Comparison of ENCODE assay signal across 12 cellular contexts in genomic region chr22:30201970-30202369, GRCh38. TPM values are rescaled to one million over a fixed set of nuclear protein-coding genes. Genes with fewer than 3 reads are reported as not detected.
DNase-seq lines count a peak whose midpoint lies in the region; ATAC-seq and TF ChIP-seq lines count a peak whose summit lies in the region.
"Had no signal": no experiment of that assay in that cellular context is flagged by ENCODE, and none has a peak within 500 bp of the region (broad histone marks: within the 10 kb centered on the region; RNA-seq: fewer than 3 reads in every experiment).

No MANE protein-coding gene starts in this region.

- H3K36me3 ChIP-seq in mammary epithelial cell (ENCODE audit: insufficient read depth, low read length) (no peaks in the 10 kb centered on the region), urinary bladder (ENCODE audit: insufficient read depth) (no peaks in the 10 kb centered on the region)

- H2AFZ ChIP-seq in mammary epithelial cell (ENCODE audit: low read depth, low read length) = no peak overlapping the region

- CTCF ChIA-PET in activated CD4-positive, alpha-beta memory T cell treated with anti-CD3 and anti-CD28 coated beads, Interleukin-2, amount 10 ng/mL, durations not matched to agents 7 days and 5 days (lab: Charles Lee) = no interaction called here
- CTCF ChIA-PET in activated CD4-positive, alpha-beta memory T cell treated with anti-CD3 and anti-CD28 coated beads for 36 hours (lab: Charles Lee) = interaction anchor here (0.6 to 2.0 kb wide), 2 partner anchors 93 to 94 kb away, joined by 3 to 6 read pairs; no protein-coding TSS in a partner anchor
- CTCF ChIA-PET in mammary epithelial cell (lab: Charles Lee; ENCODE audit: low non-redundant PET) = no interaction called here

- DNase-seq in activated CD4-positive, alpha-beta memory T cell treated with anti-CD3 and anti-CD28 coated beads, Interleukin-2, amount 10 ng/mL, durations not matched to agents 7 days and 5 days = no peak
- no peak for DNase-seq in activated CD4-positive, alpha-beta memory T cell treated with anti-CD3 and anti-CD28 coated beads for 36 hours
- peak; percentile 65 for DNase-seq in mammary epithelial cell
- DNase-seq in kidney tubule cell (ENCODE audit: low spot score) = peak; percentile 77
- no peak for DNase-seq in iPS-NIHi7 (ENCODE audit: extremely low spot score)
- DNase-seq in activated naive CD8-positive, alpha-beta T cell treated with anti-CD3 and anti-CD28 coated beads for 36 hours = no peak
- DNase-seq: activated naive CD8-positive, alpha-beta T cell treated with anti-CD3 and anti-CD28 coated beads, Interleukin-2, amount 50 U/mL, for 24 hours; hypothalamus; stimulated activated CD4-positive, alpha-beta T cell treated with anti-CD3 and anti-CD28 coated beads, Interleukin-4, amount 100 ng/mL, for 24 hours had no signal

- in situ Hi-C loops in mammary epithelial cell (cut with MboI; ENCODE audit: low sequenced_read_pairs in 2 of 2) = no loop called here

- H3K4me2 ChIP-seq in mammary epithelial cell (ENCODE audit: insufficient read depth, low read depth, low read length) = no peak overlapping the region

- no peaks in the 10 kb centered on the region for H3K27me3 ChIP-seq in mammary epithelial cell (ENCODE audit: insufficient read depth, low read length)

- H4K20me1 ChIP-seq in mammary epithelial cell (ENCODE audit: insufficient read depth, low read length) = no peaks in the 10 kb centered on the region

- POLR2A ChIA-PET in activated CD4-positive, alpha-beta memory T cell treated with anti-CD3 and anti-CD28 coated beads, Interleukin-2, amount 10 ng/mL, durations not matched to agents 7 days and 5 days (lab: Charles Lee) = interaction anchor here (1.3 to 4.6 kb wide), 2 partner anchors 12 to 19 kb away, joined by 4 to 18 read pairs; no protein-coding TSS in a partner anchor
- POLR2A ChIA-PET in activated CD4-positive, alpha-beta memory T cell treated with anti-CD3 and anti-CD28 coated beads for 36 hours (lab: Charles Lee) = interaction anchor here (1.0 kb wide), 1 partner anchor 42 kb away, joined by 3 read pairs; no protein-coding TSS in a partner anchor

- no TSS peak for BruUV-seq in mammary epithelial cell (replicated peaks; lab: Mats Ljungman, UMichigan)

- TF ChIP-seq CTCF in mammary epithelial cell (conservative IDR thresholded peaks at IDR 0.05 in 1 of 2, IDR thresholded peaks at IDR 0.05 in 1 of 2; ENCODE audit: extremely low read depth in 1 of 2, insufficient read depth in 1 of 2, low read depth in 1 of 2, low read length in 2 of 2) = no peak

- H3K9me3 ChIP-seq in mammary epithelial cell (replicated peaks; ENCODE audit: insufficient read depth, low read length) = peaks cover 7% of the 10 kb centered on the region

- H3K4me3 ChIP-seq in mammary epithelial cell (replicated peaks in 1 of 3; ENCODE audit: insufficient read depth in 1 of 3, low read depth in 2 of 3, low read length in 3 of 3) = no peak overlapping the region
- no peak overlapping the region for H3K4me3 ChIP-seq in urinary bladder (ENCODE audit: low read depth, low read length)

- H3K4me3 Mint-ChIP-seq in activated CD4-positive, alpha-beta memory T cell treated with anti-CD3 and anti-CD28 coated beads, Interleukin-2, amount 10 ng/mL, durations not matched to agents 7 days and 5 days = no peak overlapping the region
- H3K4me3 Mint-ChIP-seq in activated CD4-positive, alpha-beta memory T cell treated with anti-CD3 and anti-CD28 coated beads for 36 hours = no peak overlapping the region
- no peak overlapping the region for H3K4me3 Mint-ChIP-seq in activated naive CD8-positive, alpha-beta T cell treated with anti-CD3 and anti-CD28 coated beads for 36 hours
- H3K4me3 Mint-ChIP-seq: activated naive CD8-positive, alpha-beta T cell treated with anti-CD3 and anti-CD28 coated beads, Interleukin-2, amount 50 U/mL, for 24 hours; IgD-negative memory B cell had no signal

- intact Hi-C loops in activated CD4-positive, alpha-beta memory T cell treated with anti-CD3 and anti-CD28 coated beads for 36 hours (cut with micrococcal nuclease) = no loop called here
- intact Hi-C loops in mammary epithelial cell (cut with micrococcal nuclease) = no loop called here

- H3K27ac Mint-ChIP-seq in activated CD4-positive, alpha-beta memory T cell treated with anti-CD3 and anti-CD28 coated beads, Interleukin-2, amount 10 ng/mL, durations not matched to agents 7 days and 5 days = peak overlapping the region; percentile 34
- no peak overlapping the region for H3K27ac Mint-ChIP-seq in activated CD4-positive, alpha-beta memory T cell treated with anti-CD3 and anti-CD28 coated beads for 36 hours
- H3K27ac Mint-ChIP-seq in activated naive CD8-positive, alpha-beta T cell treated with anti-CD3 and anti-CD28 coated beads for 36 hours = no peak overlapping the region
- H3K27ac Mint-ChIP-seq: activated naive CD8-positive, alpha-beta T cell treated with anti-CD3 and anti-CD28 coated beads, Interleukin-2, amount 50 U/mL, for 24 hours had no signal

- no peak for ATAC-seq in HG03571 (IDR thresholded peaks at IDR 0.05; ENCODE audit: unreplicated experiment)
- ATAC-seq: activated naive CD8-positive, alpha-beta T cell treated with anti-CD3 and anti-CD28 coated beads, Interleukin-2, amount 50 U/mL, for 24 hours had no signal

- dilution Hi-C loops in mammary epithelial cell (cut with HindIII; ENCODE audit: low sequenced_read_pairs) = loop anchor here (5.0 kb wide), 1 partner anchor 35 kb away; no protein-coding TSS in a partner anchor

- no peaks in the 10 kb centered on the region for H3K27me3 Mint-ChIP-seq in activated CD4-positive, alpha-beta memory T cell treated with anti-CD3 and anti-CD28 coated beads, Interleukin-2, amount 10 ng/mL, durations not matched to agents 7 days and 5 days
- no peaks in the 10 kb centered on the region for H3K27me3 Mint-ChIP-seq in activated CD4-positive, alpha-beta memory T cell treated with anti-CD3 and anti-CD28 coated beads for 36 hours
- no peaks in the 10 kb centered on the region for H3K27me3 Mint-ChIP-seq in activated naive CD8-positive, alpha-beta T cell treated with anti-CD3 and anti-CD28 coated beads for 36 hours
- H3K27me3 Mint-ChIP-seq: activated naive CD8-positive, alpha-beta T cell treated with anti-CD3 and anti-CD28 coated beads, Interleukin-2, amount 50 U/mL, for 24 hours; IgD-negative memory B cell had no signal

- H3K4me1 ChIP-seq in mammary epithelial cell (ENCODE audit: insufficient read depth, low read length) = peaks cover 38% of the 10 kb centered on the region
- no peaks in the 10 kb centered on the region for H3K4me1 ChIP-seq in urinary bladder (ENCODE audit: insufficient read depth)

- WGBS in mammary epithelial cell (ENCODE audit: low coverage, missing lambda C conversion rate) = 68% methylated on average over 3 of the region's 3 CpGs
- 75% methylated on average over 3 of the region's 3 CpGs for WGBS in urinary bladder

- no peak overlapping the region for H3K27ac ChIP-seq in mammary epithelial cell (ENCODE audit: insufficient read depth, low read depth, low read length)
- H3K27ac ChIP-seq in urinary bladder (ENCODE audit: low read depth) = peak overlapping the region; percentile 33

- H3K79me2 ChIP-seq in mammary epithelial cell (ENCODE audit: insufficient read depth, low read length) = no peaks in the 10 kb centered on the region

- peaks cover 6% of the 10 kb centered on the region for H3K9me3 Mint-ChIP-seq in activated CD4-positive, alpha-beta memory T cell treated with anti-CD3 and anti-CD28 coated beads, Interleukin-2, amount 10 ng/mL, durations not matched to agents 7 days and 5 days
- no peaks in the 10 kb centered on the region for H3K9me3 Mint-ChIP-seq in activated CD4-positive, alpha-beta memory T cell treated with anti-CD3 and anti-CD28 coated beads for 36 hours
- H3K9me3 Mint-ChIP-seq in activated naive CD8-positive, alpha-beta T cell treated with anti-CD3 and anti-CD28 coated beads for 36 hours = no peaks in the 10 kb centered on the region
- H3K9me3 Mint-ChIP-seq: activated naive CD8-positive, alpha-beta T cell treated with anti-CD3 and anti-CD28 coated beads, Interleukin-2, amount 50 U/mL, for 24 hours had no signal

- peaks cover 5% of the 10 kb centered on the region for H3K36me3 Mint-ChIP-seq in activated CD4-positive, alpha-beta memory T cell treated with anti-CD3 and anti-CD28 coated beads, Interleukin-2, amount 10 ng/mL, durations not matched to agents 7 days and 5 days (ENCODE audit: low read depth)
- H3K36me3 Mint-ChIP-seq in activated CD4-positive, alpha-beta memory T cell treated with anti-CD3 and anti-CD28 coated beads for 36 hours = no peaks in the 10 kb centered on the region
- H3K36me3 Mint-ChIP-seq in activated naive CD8-positive, alpha-beta T cell treated with anti-CD3 and anti-CD28 coated beads for 36 hours = no peaks in the 10 kb centered on the region
- H3K36me3 Mint-ChIP-seq: IgD-negative memory B cell had no signal

- no peak overlapping the region for H3K9ac ChIP-seq in mammary epithelial cell (ENCODE audit: insufficient read depth, low read length)

- peaks cover 37% of the 10 kb centered on the region for H3K4me1 Mint-ChIP-seq in activated CD4-positive, alpha-beta memory T cell treated with anti-CD3 and anti-CD28 coated beads, Interleukin-2, amount 10 ng/mL, durations not matched to agents 7 days and 5 days
- peaks cover 23% of the 10 kb centered on the region for H3K4me1 Mint-ChIP-seq in activated CD4-positive, alpha-beta memory T cell treated with anti-CD3 and anti-CD28 coated beads for 36 hours (ENCODE audit: low read depth)
- H3K4me1 Mint-ChIP-seq in activated naive CD8-positive, alpha-beta T cell treated with anti-CD3 and anti-CD28 coated beads for 36 hours = peaks cover 23% of the 10 kb centered on the region

RNA-seq across cellular contexts. Expression of gene LIF, which starts 44.6 kb away (rescaled TPM):
- 10 to 100 TPM; 94.6 to 94.8 TPM for total RNA-seq in activated CD4-positive, alpha-beta memory T cell treated with anti-CD3 and anti-CD28 coated beads, Interleukin-2, amount 10 ng/mL, durations not matched to agents 7 days and 5 days
- 100 to 1,000 TPM; 176 to 189 TPM for total RNA-seq in activated CD4-positive, alpha-beta memory T cell treated with anti-CD3 and anti-CD28 coated beads for 36 hours
- total RNA-seq in mammary epithelial cell (10 to 100 TPM; 31.2 to 35.8 TPM), urinary bladder (4.8 TPM)
- polyA plus RNA-seq in mammary epithelial cell (7.8 TPM), urinary bladder (1.1 TPM)
- 12.0 TPM for polyA minus RNA-seq in mammary epithelial cell
- total RNA-seq in activated naive CD8-positive, alpha-beta T cell treated with anti-CD3 and anti-CD28 coated beads for 36 hours = 100 to 1,000 TPM; 282 to 288 TPM
- polyA plus RNA-seq: IgD-negative memory B cell had no signal

Comparison
In these comparisons a context has a peak if more than half of its experiments do, and no peak if none do; other contexts are left out.
1. DNase-seq: peak in mammary epithelial cell (single experiment) and kidney tubule cell (single experiment); none in activated CD4-positive, alpha-beta memory T cell treated with anti-CD3 and anti-CD28 coated beads, Interleukin-2, amount 10 ng/mL, durations not matched to agents 7 days and 5 days (single experiment), activated CD4-positive, alpha-beta memory T cell treated with anti-CD3 and anti-CD28 coated beads for 36 hours (single experiment), iPS-NIHi7 (single experiment) and activated naive CD8-positive, alpha-beta T cell treated with anti-CD3 and anti-CD28 coated beads for 36 hours (single experiment).